Comparison of ENCODE assay signal across 1 cellular context in genomic region chr9:36827593-36827992, GRCh38.
TF ChIP-seq lines count a peak whose summit lies in the region.

No MANE protein-coding gene starts in this region.

TF ChIP-seq in H1, 55 proteins besides CTCF, POLR2A, EP300 and RAD21 (continued from another document):
- TF ChIP-seq SIN3A (conservative IDR thresholded peaks at IDR 0.05 in 1 of 2, IDR thresholded peaks at IDR 0.05 in 1 of 2; ENCODE audit: low read depth in 1 of 2, low read length in 2 of 2) = no peak
- 0 out of 2 replicates have a peak, but pooled peaks have one; percentile 81 for TF ChIP-seq RXRA (IDR thresholded peaks at IDR 0.05; ENCODE audit: insufficient read depth, low read depth, low read length)
- TF ChIP-seq RFX5 (IDR thresholded peaks at IDR 0.05; ENCODE audit: borderline replicate concordance, low read depth, low read length) = no peak
- no peak for TF ChIP-seq JUN (IDR thresholded peaks at IDR 0.05; ENCODE audit: low read depth, low read length)
- no peak for TF ChIP-seq SIX5 (IDR thresholded peaks at IDR 0.05; ENCODE audit: low read depth, low read length)
- TF ChIP-seq BACH1 (IDR thresholded peaks at IDR 0.05; ENCODE audit: low read length) = no peak
- no peak for TF ChIP-seq RNF2 (IDR thresholded peaks at IDR 0.05; ENCODE audit: borderline replicate concordance, low read depth, low read length, missing control alignments, poor library complexity, severe bottlenecking)
- TF ChIP-seq ZNF274 (IDR thresholded peaks at IDR 0.05; ENCODE audit: borderline replicate concordance, extremely low read depth, low read length) = no peak
- TF ChIP-seq, protein P1, sequence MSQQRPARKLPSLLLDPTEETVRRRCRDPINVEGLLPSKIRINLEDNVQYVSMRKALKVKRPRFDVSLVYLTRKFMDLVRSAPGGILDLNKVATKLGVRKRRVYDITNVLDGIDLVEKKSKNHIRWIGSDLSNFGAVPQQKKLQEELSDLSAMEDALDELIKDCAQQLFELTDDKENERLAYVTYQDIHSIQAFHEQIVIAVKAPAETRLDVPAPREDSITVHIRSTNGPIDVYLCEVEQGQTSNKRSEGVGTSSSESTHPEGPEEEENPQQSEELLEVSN (IDR thresholded peaks at IDR 0.05) = no peak
- TF ChIP-seq TAF1 (IDR thresholded peaks at IDR 0.05; ENCODE audit: low read depth, low read length) = no peak
- no peak for TF ChIP-seq GTF2F1 (IDR thresholded peaks at IDR 0.05; ENCODE audit: borderline replicate concordance, low read depth, low read length)
- no peak for TF ChIP-seq SP2 (IDR thresholded peaks at IDR 0.05; ENCODE audit: low read length)
- TF ChIP-seq SP4 (IDR thresholded peaks at IDR 0.05; ENCODE audit: low read length) = no peak
- no peak for TF ChIP-seq BCL11A (IDR thresholded peaks at IDR 0.05; ENCODE audit: low read depth in 2 of 2, low read length in 2 of 2)
- no peak for TF ChIP-seq SRF (IDR thresholded peaks at IDR 0.05; ENCODE audit: low read depth, low read length)
- no peak for TF ChIP-seq YY1 (IDR thresholded peaks at IDR 0.05; ENCODE audit: low read depth, low read length)
- TF ChIP-seq TCF12 (IDR thresholded peaks at IDR 0.05; ENCODE audit: low read depth, low read length) = no peak
- TF ChIP-seq, protein P2, sequence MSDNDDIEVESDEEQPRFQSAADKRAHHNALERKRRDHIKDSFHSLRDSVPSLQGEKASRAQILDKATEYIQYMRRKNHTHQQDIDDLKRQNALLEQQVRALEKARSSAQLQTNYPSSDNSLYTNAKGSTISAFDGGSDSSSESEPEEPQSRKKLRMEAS (IDR thresholded peaks at IDR 0.05) = peak; percentile 53; the same call in 1 of the 2 replicates
- TF ChIP-seq PHF8 (conservative IDR thresholded peaks at IDR 0.05; ENCODE audit: low read depth, low read length) = no peak
- TF ChIP-seq TEAD4 (IDR thresholded peaks at IDR 0.05; ENCODE audit: low read depth, low read length) = peak; percentile 50; the same call in 1 of the 2 replicates
- TF ChIP-seq MAFK (IDR thresholded peaks at IDR 0.05; ENCODE audit: low read depth, low read length) = no peak
